25 cellular contexts compared by ENCODE assay signal in the genomic region with DNA sequence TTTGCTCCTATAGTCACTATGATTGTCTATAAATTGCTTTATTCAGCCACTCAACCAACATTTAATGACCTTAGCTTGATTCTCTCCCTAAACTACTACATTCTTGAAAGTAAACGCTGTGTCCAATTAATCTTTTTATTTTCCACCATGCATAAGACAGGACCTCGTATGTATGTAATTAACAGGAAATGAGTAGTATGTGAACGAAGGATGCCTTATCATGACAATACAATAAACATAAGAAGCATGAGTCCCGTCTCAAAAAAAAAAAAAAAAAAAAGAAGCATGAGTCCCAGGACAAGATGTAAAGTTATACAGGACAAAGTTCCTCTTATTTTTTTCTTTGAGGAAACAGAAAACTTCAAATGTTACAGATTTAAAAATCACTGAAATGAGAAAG.
"Had no signal": no experiment of that assay in that cellular context is flagged by ENCODE, and none has a peak within 500 bp of the region (broad histone marks: within the 10 kb centered on the region; RNA-seq: fewer than 3 reads in every experiment).

No MANE protein-coding gene starts in this region.

- H3K4me3 Mint-ChIP-seq: activated CD4-positive, alpha-beta T cell treated with anti-CD3 and anti-CD28 coated beads for 36 hours; activated naive CD8-positive, alpha-beta T cell; central memory CD8-positive, alpha-beta T cell; stimulated activated effector memory CD8-positive, alpha-beta T cell treated with anti-CD3 and anti-CD28 coated beads, Interleukin-12 subunit alpha, Interleukin-12 subunit beta, amount 100 ng/mL, for 72 hours; stimulated activated naive CD8-positive, alpha-beta T cell treated with anti-CD3 and anti-CD28 coated beads, Interleukin-15, amount 100 ng/mL, for 72 hours had no signal

- ATAC-seq: activated CD4-positive, alpha-beta T cell treated with anti-CD3 and anti-CD28 coated beads for 36 hours; lower lobe of right lung; pancreas; sciatic nerve; stimulated activated effector memory CD8-positive, alpha-beta T cell treated with anti-CD3 and anti-CD28 coated beads, Interleukin-12 subunit alpha, Interleukin-12 subunit beta, amount 100 ng/mL, for 72 hours; stimulated activated naive CD8-positive, alpha-beta T cell treated with anti-CD3 and anti-CD28 coated beads, Interleukin-15, amount 100 ng/mL, for 72 hours; upper lobe of right lung had no signal

- H3K27me3 ChIP-seq: pancreas, thyroid gland, upper lobe of right lung had no signal

- H3K9me3 Mint-ChIP-seq: central memory CD8-positive, alpha-beta T cell; stimulated activated effector memory CD8-positive, alpha-beta T cell treated with anti-CD3 and anti-CD28 coated beads, Interleukin-12 subunit alpha, Interleukin-12 subunit beta, amount 100 ng/mL, for 72 hours; stimulated activated naive CD8-positive, alpha-beta T cell treated with anti-CD3 and anti-CD28 coated beads, Interleukin-15, amount 100 ng/mL, for 72 hours had no signal

- H3K4me3 ChIP-seq: lower lobe of right lung, pancreas, prostate gland, skin epidermis, thyroid gland, upper lobe of right lung had no signal

- H3K9me3 ChIP-seq: lower lobe of right lung, pancreas, prostate gland, thyroid gland, upper lobe of right lung had no signal

- H3K36me3 Mint-ChIP-seq: activated naive CD8-positive, alpha-beta T cell; stimulated activated effector memory CD8-positive, alpha-beta T cell treated with anti-CD3 and anti-CD28 coated beads, Interleukin-12 subunit alpha, Interleukin-12 subunit beta, amount 100 ng/mL, for 72 hours had no signal

- DNase-seq: activated CD4-positive, alpha-beta T cell treated with anti-CD3 and anti-CD28 coated beads for 36 hours; activated CD4-positive, CD25-positive, alpha-beta regulatory T cell; activated effector memory CD4-positive, alpha-beta T cell treated with Interleukin-2 at 50 U/mL for 16 hours; activated naive CD4-positive, alpha-beta T cell treated with Interleukin-2 at 50 U/mL for 16 hours; activated T-cell treated with anti-CD3 and anti-CD28 coated beads for 4 hours; anterior cingulate cortex; effector CD8-positive, alpha-beta T cell; erythroblast; foreskin fibroblast; head of caudate nucleus; lower lobe of right lung; nucleus accumbens; pancreas; retina; stimulated activated CD4-positive, alpha-beta T cell treated with anti-CD3 and anti-CD28 coated beads, Interleukin-4, amount 100 ng/mL, for 24 hours; stimulated activated naive CD8-positive, alpha-beta T cell treated with anti-CD3 and anti-CD28 coated beads, Interleukin-15, amount 100 ng/mL, for 72 hours; T-helper 2 cell; thyroid gland; upper lobe of right lung had no signal

- H3K27ac ChIP-seq: lower lobe of right lung, pancreas, prostate gland, thyroid gland, upper lobe of right lung had no signal

- H3K27ac Mint-ChIP-seq: activated CD4-positive, alpha-beta T cell treated with anti-CD3 and anti-CD28 coated beads for 36 hours; activated naive CD8-positive, alpha-beta T cell; stimulated activated effector memory CD8-positive, alpha-beta T cell treated with anti-CD3 and anti-CD28 coated beads, Interleukin-12 subunit alpha, Interleukin-12 subunit beta, amount 100 ng/mL, for 72 hours; stimulated activated naive CD8-positive, alpha-beta T cell treated with anti-CD3 and anti-CD28 coated beads, Interleukin-15, amount 100 ng/mL, for 72 hours had no signal

- H3K27me3 Mint-ChIP-seq: activated CD4-positive, alpha-beta T cell treated with anti-CD3 and anti-CD28 coated beads for 36 hours; activated naive CD8-positive, alpha-beta T cell; central memory CD8-positive, alpha-beta T cell; stimulated activated naive CD8-positive, alpha-beta T cell treated with anti-CD3 and anti-CD28 coated beads, Interleukin-15, amount 100 ng/mL, for 72 hours had no signal

- H3K36me3 ChIP-seq: lower lobe of right lung, pancreas, prostate gland, thyroid gland, upper lobe of right lung had no signal
